Comparison of ENCODE assay signal across 16 cellular contexts in the genomic region with DNA sequence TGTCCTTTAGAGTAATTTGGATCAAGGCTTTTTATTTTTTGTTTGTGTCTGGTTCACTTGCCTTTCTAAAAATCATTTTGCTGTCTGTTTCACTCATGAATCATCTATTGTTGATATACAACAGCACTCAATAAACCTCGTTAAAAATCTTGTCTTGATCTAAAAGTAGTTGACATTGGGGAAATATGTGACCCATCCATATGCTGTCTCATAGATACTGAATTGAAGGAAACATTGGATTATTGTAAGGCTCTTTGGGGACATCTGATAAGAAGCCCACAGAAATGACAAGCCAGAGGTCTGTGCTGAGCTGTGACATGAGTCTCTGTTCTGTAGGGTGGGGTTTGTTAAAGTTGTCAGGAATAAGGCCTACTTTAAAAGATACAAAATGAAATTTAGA.
A peak's percentile ranks its signal among the peaks of the same experiment; 100 is the strongest.
DNase-seq lines count a peak whose midpoint lies in the region; ATAC-seq and TF ChIP-seq lines count a peak whose summit lies in the region.
"Had no signal": no experiment of that assay in that cellular context is flagged by ENCODE, and none has a peak within 500 bp of the region (broad histone marks: within the 10 kb centered on the region; RNA-seq: fewer than 3 reads in every experiment).

No MANE protein-coding gene starts in this region.

- H3K4me3 ChIP-seq in right atrium auricular region, result no peak overlapping the region
- H3K4me3 ChIP-seq in BE2C (ENCODE audit: low read depth, low read length), result no peak overlapping the region
- no peak overlapping the region for H3K4me3 ChIP-seq in SK-N-SH (ENCODE audit: low read depth in 2 of 2, low read length in 1 of 2)
- H3K4me3 ChIP-seq in smooth muscle cell, result no peak overlapping the region
- H3K4me3 ChIP-seq: BLaER1 treated with 17β-estradiol and CSF1 and Interleukin-3, amounts not matched to agents 10 nM and 100 nM had no signal

- 0% methylated on average over 1 of the region's 1 CpG for WGBS in SK-N-SH (ENCODE audit: low lambda C conversion rate)
- WGBS in smooth muscle cell (ENCODE audit: low lambda C conversion rate), result 12% methylated on average over 1 of the region's 1 CpG

- POLR2A ChIA-PET in SK-N-SH (lab: Yijun Ruan, JAX), result interaction anchor here (1.2 kb wide), 1 partner anchor 98 kb away, joined by 4 read pairs; no protein-coding TSS in a partner anchor

- H3K27ac ChIP-seq in right atrium auricular region, result peak overlapping the region in 1 of 2 donors; percentile 20
- H3K27ac ChIP-seq in SK-N-SH (ENCODE audit: low read depth in 2 of 2, low read length in 1 of 2), result peak overlapping the region in 1 of 2 experiments; percentile 82; a peak in 2 of 4 replicates
- H3K27ac ChIP-seq in smooth muscle cell (ENCODE audit: low read depth), result peak overlapping the region; percentile 23
- H3K27ac ChIP-seq: BLaER1 treated with 17β-estradiol and CSF1 and Interleukin-3, amounts not matched to agents 10 nM and 100 nM had no signal

- intact Hi-C loops in Right ventricle myocardium inferior (cut with DNase I), result no loop called here

- peak; percentile 11; the same call in 1 of the 2 replicates for TF ChIP-seq RAD21 in SK-N-SH (IDR thresholded peaks at IDR 0.05; ENCODE audit: low read length)

- H3K9me3 Mint-ChIP-seq in HFFc6, result no peaks in the 10 kb centered on the region
- H3K9me3 Mint-ChIP-seq: CD8-positive, alpha-beta memory T cell; H9 had no signal

- no peaks in the 10 kb centered on the region for H3K79me2 ChIP-seq in SK-N-SH (ENCODE audit: insufficient read depth)
- H3K79me2 ChIP-seq in smooth muscle cell (ENCODE audit: low read depth), result no peaks in the 10 kb centered on the region

- TF ChIP-seq CTCF in right atrium auricular region (IDR thresholded peaks at IDR 0.05) (no peak), BE2C (IDR thresholded peaks at IDR 0.05; ENCODE audit: low read depth, low read length) (no peak), SK-N-SH (IDR thresholded peaks at IDR 0.05) (no peak), smooth muscle cell (IDR thresholded peaks at IDR 0.05; ENCODE audit: borderline replicate concordance, insufficient read depth, poor library complexity, severe bottlenecking) (no peak), HFFc6 (IDR thresholded peaks at IDR 0.05) (no peak)

- H3K4me2 ChIP-seq in SK-N-SH, result no peak overlapping the region
- H3K4me2 ChIP-seq in smooth muscle cell, result no peak overlapping the region
- H3K4me2 ChIP-seq: BLaER1 treated with 17β-estradiol and CSF1 and Interleukin-3, amounts not matched to agents 10 nM and 100 nM had no signal

- DNase-seq in Right ventricle myocardium inferior (ENCODE audit: missing footprints), result no peak
- DNase-seq in right atrium auricular region (ENCODE audit: low spot score), result no peak
- DNase-seq in BE2C, result peak; percentile 31
- DNase-seq in SK-N-SH, result peak; percentile 66
- no peak for DNase-seq in smooth muscle cell (lab: John Stamatoyannopoulos, UW; ENCODE audit: unreplicated experiment)
- no peak for DNase-seq in HFFc6
- no peak for DNase-seq in stimulated activated CD4-positive, alpha-beta T cell treated with anti-CD3 and anti-CD28 coated beads, Interleukin-2, amount 100 ng/mL, for 48 hours
- DNase-seq: 8988T; CD4-positive, CD25-positive, alpha-beta regulatory T cell; CD8-positive, alpha-beta memory T cell; COR-L47; DMS 273 treated with DMSO at 0.1 percent for 48 hours; DMS53; H9 had no signal

- H3K4me1 Mint-ChIP-seq in HFFc6 (ENCODE audit: low read depth), result no peaks in the 10 kb centered on the region
- H3K4me1 Mint-ChIP-seq: CD4-positive, CD25-positive, alpha-beta regulatory T cell; CD8-positive, alpha-beta memory T cell had no signal

- H3F3A ChIP-seq in SK-N-SH (replicated peaks; ENCODE audit: insufficient read depth), result no peaks in the 10 kb centered on the region
- H3F3A ChIP-seq in smooth muscle cell (ENCODE audit: low read depth), result peaks cover 11% of the 10 kb centered on the region

- no peaks in the 10 kb centered on the region for H3K9me2 ChIP-seq in SK-N-SH

- H3K36me3 Mint-ChIP-seq in HFFc6 (ENCODE audit: low read depth), result no peaks in the 10 kb centered on the region
- H3K36me3 Mint-ChIP-seq: CD4-positive, CD25-positive, alpha-beta regulatory T cell; CD8-positive, alpha-beta memory T cell had no signal

- H2AFZ ChIP-seq in SK-N-SH (ENCODE audit: low read depth), result no peak overlapping the region
- peak overlapping the region; percentile 45 for H2AFZ ChIP-seq in smooth muscle cell (ENCODE audit: low read depth)

- H3K9ac ChIP-seq in SK-N-SH (no peak overlapping the region), smooth muscle cell (ENCODE audit: low read depth) (no peak overlapping the region)
- H3K9ac ChIP-seq: BLaER1 treated with 17β-estradiol and CSF1 and Interleukin-3, amounts not matched to agents 10 nM and 100 nM had no signal

- H3K36me3 ChIP-seq in right atrium auricular region (no peaks in the 10 kb centered on the region), BE2C (no peaks in the 10 kb centered on the region), SK-N-SH (replicated peaks in 1 of 2; ENCODE audit: control insufficient read depth in 1 of 2, insufficient read depth in 2 of 2, low read length in 1 of 2) (no peaks in the 10 kb centered on the region), smooth muscle cell (ENCODE audit: low read depth) (no peaks in the 10 kb centered on the region)
- H3K36me3 ChIP-seq: BLaER1 treated with 17β-estradiol and CSF1 and Interleukin-3, amounts not matched to agents 10 nM and 100 nM had no signal

- H3K27me3 Mint-ChIP-seq in HFFc6 (ENCODE audit: insufficient read depth), result peaks cover 10% of the 10 kb centered on the region

- H3K27me3 ChIP-seq in right atrium auricular region, result no peaks in the 10 kb centered on the region
- H3K27me3 ChIP-seq in BE2C, result no peaks in the 10 kb centered on the region
- no peaks in the 10 kb centered on the region; the same call in 1 of the 2 replicates for H3K27me3 ChIP-seq in SK-N-SH (ENCODE audit: insufficient read depth)
- no peaks in the 10 kb centered on the region for H3K27me3 ChIP-seq in smooth muscle cell (ENCODE audit: low read depth)
- H3K27me3 ChIP-seq: BLaER1 treated with 17β-estradiol and CSF1 and Interleukin-3, amounts not matched to agents 10 nM and 100 nM had no signal

- H3K4me3 Mint-ChIP-seq in HFFc6, result no peak overlapping the region
- H3K4me3 Mint-ChIP-seq: CD4-positive, CD25-positive, alpha-beta regulatory T cell; CD8-positive, alpha-beta memory T cell; H9 had no signal

- ATAC-seq in Right ventricle myocardium inferior, result peak; percentile 8
- ATAC-seq: HepG2 had no signal

- no peaks in the 10 kb centered on the region for H4K20me1 ChIP-seq in SK-N-SH (ENCODE audit: insufficient read depth)
- no peaks in the 10 kb centered on the region for H4K20me1 ChIP-seq in smooth muscle cell (ENCODE audit: low read depth)
- H4K20me1 ChIP-seq: BLaER1 treated with 17β-estradiol and CSF1 and Interleukin-3, amounts not matched to agents 10 nM and 100 nM had no signal

- TF ChIP-seq EP300 in SK-N-SH (IDR thresholded peaks at IDR 0.05; ENCODE audit: borderline replicate concordance in 1 of 2, low read depth in 1 of 2, low read length in 1 of 2), result peak in 1 of 2 experiments; percentile 87; a peak in 2 of 4 replicates

- CTCF ChIA-PET in SK-N-SH (lab: Yijun Ruan, JAX), result interaction anchor here (1.2 to 4.7 kb wide), 4 partner anchors 9 to 246 kb away, joined by 3 to 24 read pairs (median 8); no protein-coding TSS in a partner anchor

- no peak overlapping the region for H3K27ac Mint-ChIP-seq in HFFc6
- H3K27ac Mint-ChIP-seq: CD4-positive, CD25-positive, alpha-beta regulatory T cell; CD8-positive, alpha-beta memory T cell; H9 had no signal

- H3K9me3 ChIP-seq in right atrium auricular region (no peaks in the 10 kb centered on the region), BE2C (no peaks in the 10 kb centered on the region), SK-N-SH (no peaks in the 10 kb centered on the region), smooth muscle cell (replicated peaks; ENCODE audit: low read depth) (no peaks in the 10 kb centered on the region)
- H3K9me3 ChIP-seq: BLaER1 treated with 17β-estradiol and CSF1 and Interleukin-3, amounts not matched to agents 10 nM and 100 nM had no signal

- no peaks in the 10 kb centered on the region for H3K4me1 ChIP-seq in right atrium auricular region
- peaks cover 30% of the 10 kb centered on the region for H3K4me1 ChIP-seq in BE2C
- peaks cover 0 to 17% of the 10 kb centered on the region in 2 experiments; a peak in 2 of 4 replicates for H3K4me1 ChIP-seq in SK-N-SH (ENCODE audit: control insufficient read depth in 1 of 2, insufficient read depth in 2 of 2, low read depth in 1 of 2, low read length in 1 of 2)
- H3K4me1 ChIP-seq in smooth muscle cell (ENCODE audit: low read depth), result no peaks in the 10 kb centered on the region

TF ChIP-seq in SK-N-SH, 30 proteins besides CTCF, POLR2A, EP300 and RAD21 (continues in another document):
- TF ChIP-seq JUND (IDR thresholded peaks at IDR 0.05) (no peak), ELF1 (IDR thresholded peaks at IDR 0.05) (no peak), POLR2AphosphoS5 (IDR thresholded peaks at IDR 0.05; ENCODE audit: low read depth, low read length) (no peak), USF2 (IDR thresholded peaks at IDR 0.05; ENCODE audit: borderline replicate concordance, low read depth, low read length) (no peak), IRF3 (IDR thresholded peaks at IDR 0.05; ENCODE audit: low read depth, low read length) (no peak), FOXJ3 (CRISPR knock-in tag; IDR thresholded peaks at IDR 0.05) (peak; percentile 76; the same call in 1 of the 2 replicates)
- TF ChIP-seq, protein P1, sequence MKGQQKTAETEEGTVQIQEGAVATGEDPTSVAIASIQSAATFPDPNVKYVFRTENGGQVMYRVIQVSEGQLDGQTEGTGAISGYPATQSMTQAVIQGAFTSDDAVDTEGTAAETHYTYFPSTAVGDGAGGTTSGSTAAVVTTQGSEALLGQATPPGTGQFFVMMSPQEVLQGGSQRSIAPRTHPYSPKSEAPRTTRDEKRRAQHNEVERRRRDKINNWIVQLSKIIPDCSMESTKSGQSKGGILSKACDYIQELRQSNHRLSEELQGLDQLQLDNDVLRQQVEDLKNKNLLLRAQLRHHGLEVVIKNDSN (IDR thresholded peaks at IDR 0.05; ENCODE audit: borderline replicate concordance, low read depth), result no peak

Comparison
In these comparisons a context has a peak if more than half of its experiments do, and no peak if none do; other contexts are left out.
1. DNase-seq: peak in BE2C (single experiment) and SK-N-SH (single experiment); none in Right ventricle myocardium inferior (single experiment), right atrium auricular region (single experiment), smooth muscle cell (single experiment), HFFc6 (single experiment) and stimulated activated CD4-positive, alpha-beta T cell treated with anti-CD3 and anti-CD28 coated beads, Interleukin-2, amount 100 ng/mL, for 48 hours (0 of 2).